In genomic region chr11:64341851-64342791, GRCh38 we compare ENCODE assay signal across 8 cellular contexts. TPM values are rescaled to one million over a fixed set of nuclear protein-coding genes. Genes with fewer than 3 reads are reported as not detected.
DNase-seq lines count a peak whose midpoint lies in the region; ATAC-seq and TF ChIP-seq lines count a peak whose summit lies in the region.

No MANE protein-coding gene starts in this region.

- no peaks in the 10 kb centered on the region for H3K27me3 Mint-ChIP-seq in CD4-positive, alpha-beta T cell

- no peaks in the 10 kb centered on the region for H3K36me3 ChIP-seq in HCT116 (ENCODE audit: control insufficient read depth in 1 of 2, insufficient read depth in 2 of 2, low read length in 2 of 2)

- TF ChIP-seq RAD21 in HCT116 (IDR thresholded peaks at IDR 0.05; ENCODE audit: low read depth): no peak

- peak overlapping the region; percentile 43 to 61 for H3K4me3 ChIP-seq in HCT116 (replicated peaks in 1 of 2; ENCODE audit: low read depth in 1 of 2, low read length in 2 of 2)
- peak overlapping the region; percentile 51 for H3K4me3 ChIP-seq in choroid plexus epithelial cell (ENCODE audit: low read depth, low read length)

- no peak for TF ChIP-seq CTCF in CD4-positive, alpha-beta T cell (IDR thresholded peaks at IDR 0.05)
- TF ChIP-seq CTCF in HCT116 (IDR thresholded peaks at IDR 0.05 in 2 of 3, conservative IDR thresholded peaks at IDR 0.05 in 1 of 3; ENCODE audit: borderline replicate concordance in 1 of 3, insufficient read depth in 1 of 3, low read depth in 2 of 3, low read length in 2 of 3) (peak in 1 of 3 experiments; percentile 51; a peak in 3 of 6 replicates), choroid plexus epithelial cell (conservative IDR thresholded peaks at IDR 0.05; ENCODE audit: low read depth, low read length) (peak; percentile 30)

- H3K36me3 Mint-ChIP-seq in CD4-positive, alpha-beta T cell (ENCODE audit: low read depth): peaks cover 44% of the 10 kb centered on the region

- intact Hi-C loops in CD4-positive, alpha-beta T cell (cut with DNase I, micrococcal nuclease): loop anchor here in 1 of 2 experiments (5.0 kb wide), 1 partner anchor 35 kb away; the partner anchor contains the start of gene ESRRA
- intact Hi-C loops in HCT116 (cut with micrococcal nuclease): loop anchor here (5.0 kb wide), 1 partner anchor 35 kb away; the partner anchor contains the start of gene ESRRA

- H3K79me2 ChIP-seq in HCT116 (ENCODE audit: insufficient read depth, low read length): no peaks in the 10 kb centered on the region

- RAD21 ChIA-PET in HCT116 (lab: Charles Lee; ENCODE audit: low non-redundant PET in 1 of 2, low total read pairs in 2 of 2, uncharacterized antibody in 2 of 2, unreplicated experiment in 2 of 2): interaction anchor here (0.9 to 2.7 kb wide), 3 partner anchors 10 to 37 kb away, joined by 5 to 14 read pairs (median 6); partner anchors contain the start of gene PRDX5 (in 1 of the 2)

- peak; percentile 68 for ATAC-seq in CD4-positive, alpha-beta T cell (ENCODE audit: poor library complexity)
- peak; percentile 92 for ATAC-seq in HCT116
- ATAC-seq in GM21737 (IDR thresholded peaks at IDR 0.05; ENCODE audit: unreplicated experiment): no peak

- POLR2A ChIA-PET in CD4-positive, alpha-beta T cell (lab: Charles Lee): interaction anchor here (0.9 to 4.7 kb wide), 6 partner anchors 10 to 156 kb away, joined by 3 to 103 read pairs (median 6); partner anchors contain the start of genes PRDX5, STIP1 and TRMT112
- POLR2A ChIA-PET in HCT116 (lab: Charles Lee): interaction anchor here (0.5 to 1.4 kb wide), 10 partner anchors 10 to 1427 kb away, joined by 3 to 16 read pairs (median 5); partner anchors contain the start of genes PRDX5 and TRMT112

- H3K9ac ChIP-seq in HCT116 (ENCODE audit: low read length): peak overlapping the region; percentile 76

- no peak overlapping the region for H3K27ac Mint-ChIP-seq in CD4-positive, alpha-beta T cell

- no peaks in the 10 kb centered on the region for H3K9me3 ChIP-seq in CD4-positive, alpha-beta T cell (ENCODE audit: control insufficient read depth, low read length)
- no peaks in the 10 kb centered on the region for H3K9me3 ChIP-seq in HCT116 (ENCODE audit: control insufficient read depth in 1 of 2, insufficient read depth in 1 of 2, low read depth in 1 of 2, low read length in 2 of 2)

- no peaks in the 10 kb centered on the region for H4K20me1 ChIP-seq in HCT116 (ENCODE audit: insufficient read depth)

- DNase-seq in CD4-positive, alpha-beta T cell: peak; percentile 78 to 93 (median 88)
- peak; percentile 80 for DNase-seq in HCT116 (ENCODE audit: low read depth, low spot score)
- DNase-seq in NCI-H345 treated with DMSO at 0.1 percent for 48 hours (lab: John Stamatoyannopoulos, UW; ENCODE audit: unreplicated experiment): peak; percentile 45
- peak; percentile 81 to 91 for DNase-seq in activated CD4-positive, alpha-beta T cell treated with anti-CD3 and anti-CD28 coated beads for 4 hours
- peak; percentile 91 for DNase-seq in choroid plexus epithelial cell (ENCODE audit: low read depth)
- DNase-seq in stimulated activated CD4-positive, alpha-beta T cell treated with anti-CD3 and anti-CD28 coated beads, Interleukin-1b, Interleukin-23, amount 100 ng/mL, for 1 hour (ENCODE audit: low read depth in 2 of 2): peak; percentile 73 to 91

- peaks cover 14 to 35% of the 10 kb centered on the region in 2 experiments for H3K4me1 ChIP-seq in HCT116 (ENCODE audit: control insufficient read depth in 1 of 2, insufficient read depth in 2 of 2, low read length in 2 of 2)

- CTCF ChIA-PET in CD4-positive, alpha-beta T cell (lab: Charles Lee): interaction anchor here (0.7 to 3.9 kb wide), 10 partner anchors 9 to 102 kb away, joined by 3 to 34 read pairs (median 4); partner anchors contain the start of genes ESRRA, PRDX5 and TRMT112
- CTCF ChIA-PET in HCT116 (lab: Charles Lee): interaction anchor here (0.9 to 3.9 kb wide), 7 partner anchors 10 to 307 kb away, joined by 3 to 46 read pairs (median 5); partner anchors contain the start of genes PRDX5, STIP1 and TRMT112

- no peaks in the 10 kb centered on the region for H3K9me2 ChIP-seq in HCT116 (ENCODE audit: insufficient read depth)

- H3K4me1 Mint-ChIP-seq in CD4-positive, alpha-beta T cell (ENCODE audit: low read depth): peaks cover 54% of the 10 kb centered on the region

- peak overlapping the region; percentile 34 for H3K4me3 Mint-ChIP-seq in CD4-positive, alpha-beta T cell

- H3K27ac ChIP-seq in CD4-positive, alpha-beta T cell (ENCODE audit: low read depth, low read length): peak overlapping the region; percentile 50
- peak overlapping the region; percentile 81 for H3K27ac ChIP-seq in HCT116 (ENCODE audit: low read depth, low read length)
- peak overlapping the region; percentile 62 for H3K27ac ChIP-seq in layer of hippocampus (ENCODE audit: low read depth, low read length)

- BruUV-seq in HCT116 (replicated peaks; lab: Mats Ljungman, UMichigan): no TSS peak

- no peaks in the 10 kb centered on the region for H3K9me3 Mint-ChIP-seq in CD4-positive, alpha-beta T cell

- H3K27me3 ChIP-seq in CD4-positive, alpha-beta T cell (ENCODE audit: control insufficient read depth, insufficient read depth, low read length): no peaks in the 10 kb centered on the region
- no peaks in the 10 kb centered on the region for H3K27me3 ChIP-seq in HCT116 (ENCODE audit: insufficient read depth, low read length)
- H3K27me3 ChIP-seq in layer of hippocampus (ENCODE audit: control insufficient read depth, insufficient read depth, low read length): no peaks in the 10 kb centered on the region

- peak; percentile 58 for TF ChIP-seq POLR2A in HCT116 (IDR thresholded peaks at IDR 0.05; ENCODE audit: borderline replicate concordance, extremely low read depth, insufficient read depth, insufficient read length)

- peak overlapping the region; percentile 92 for H3K4me2 ChIP-seq in HCT116 (ENCODE audit: low read length)

- H2AFZ ChIP-seq in HCT116 (ENCODE audit: low read depth, low read length, poor library complexity, severe bottlenecking): no peak overlapping the region

TF ChIP-seq in HCT116, 20 proteins besides CTCF, POLR2A, EP300 and RAD21 (continues in another document):
- TF ChIP-seq ZFX (IDR thresholded peaks at IDR 0.05) (peak; percentile 90; the same call in 1 of the 2 replicates), REST (IDR thresholded peaks at IDR 0.05; ENCODE audit: low read depth) (no peak), ZNF274 (IDR thresholded peaks at IDR 0.05; ENCODE audit: low read depth, low read length) (no peak), MAX (IDR thresholded peaks at IDR 0.05) (no peak), POLR2AphosphoS5 (IDR thresholded peaks at IDR 0.05; ENCODE audit: low read depth, low read length) (peak; percentile 84), CEBPB (IDR thresholded peaks at IDR 0.05; ENCODE audit: low read depth) (no peak), SRF (IDR thresholded peaks at IDR 0.05; ENCODE audit: low read depth) (no peak), SP1 (IDR thresholded peaks at IDR 0.05; ENCODE audit: low read depth) (no peak), YY1 (IDR thresholded peaks at IDR 0.05; ENCODE audit: extremely low read depth, insufficient replicate concordance, low read depth, low read length) (no peak), EGR1 (IDR thresholded peaks at IDR 0.05; ENCODE audit: low read depth) (no peak), EZH2 (IDR thresholded peaks at IDR 0.05) (no peak), EZH2phosphoT487 (IDR thresholded peaks at IDR 0.05; ENCODE audit: borderline replicate concordance) (no peak), JUND (IDR thresholded peaks at IDR 0.05) (no peak)
- TF ChIP-seq, protein P1, sequence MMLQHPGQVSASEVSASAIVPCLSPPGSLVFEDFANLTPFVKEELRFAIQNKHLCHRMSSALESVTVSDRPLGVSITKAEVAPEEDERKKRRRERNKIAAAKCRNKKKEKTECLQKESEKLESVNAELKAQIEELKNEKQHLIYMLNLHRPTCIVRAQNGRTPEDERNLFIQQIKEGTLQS (IDR thresholded peaks at IDR 0.05): no peak

RNA-seq across cellular contexts. Expression of gene CCDC88B, which starts 2.1 kb away (rescaled TPM):
- total RNA-seq in CD4-positive, alpha-beta T cell: 100 to 1,000 TPM; 107 to 112 TPM
- total RNA-seq in HCT116 (2021; ENCODE audit: unreplicated experiment): 14.7 TPM
- polyA plus RNA-seq in HCT116 (2012): 18.7 and 19.8 TPM in 2 replicates

RNA-seq across cellular contexts. Expression of gene RPS6KA4, which starts 16.8 kb away (rescaled TPM):
- total RNA-seq in CD4-positive, alpha-beta T cell: 1 to 10 TPM; 7.3 to 9.2 TPM
- 67.3 TPM for total RNA-seq in HCT116 (2021; ENCODE audit: unreplicated experiment)
- 47.4 and 53.2 TPM in 2 replicates for polyA plus RNA-seq in HCT116 (2012)

RNA-seq across cellular contexts. Expression of gene PRDX5, which starts 24.2 kb away (rescaled TPM):
- 10 to 100 TPM; 31.7 to 33.1 TPM for total RNA-seq in CD4-positive, alpha-beta T cell
- 267 TPM for total RNA-seq in HCT116 (2021; ENCODE audit: unreplicated experiment)
- 452 and 454 TPM in 2 replicates for polyA plus RNA-seq in HCT116 (2012)

RNA-seq across cellular contexts. Expression of gene TRMT112, which starts 24.8 kb away (rescaled TPM):
- total RNA-seq in CD4-positive, alpha-beta T cell: 10 to 100 TPM; 70.5 to 71.4 TPM
- total RNA-seq in HCT116 (2021; ENCODE audit: unreplicated experiment): 328 TPM
- 348 and 366 TPM in 2 replicates for polyA plus RNA-seq in HCT116 (2012)

RNA-seq across cellular contexts. Expression of gene ESRRA, which starts 36.8 kb away (rescaled TPM):
- 10 to 100 TPM; 10.9 to 12.0 TPM for total RNA-seq in CD4-positive, alpha-beta T cell
- total RNA-seq in HCT116 (2021; ENCODE audit: unreplicated experiment): 62.7 TPM
- polyA plus RNA-seq in HCT116 (2012): 37.8 and 43.4 TPM in 2 replicates
